31 cellular contexts compared by ENCODE assay signal in the genomic region with DNA sequence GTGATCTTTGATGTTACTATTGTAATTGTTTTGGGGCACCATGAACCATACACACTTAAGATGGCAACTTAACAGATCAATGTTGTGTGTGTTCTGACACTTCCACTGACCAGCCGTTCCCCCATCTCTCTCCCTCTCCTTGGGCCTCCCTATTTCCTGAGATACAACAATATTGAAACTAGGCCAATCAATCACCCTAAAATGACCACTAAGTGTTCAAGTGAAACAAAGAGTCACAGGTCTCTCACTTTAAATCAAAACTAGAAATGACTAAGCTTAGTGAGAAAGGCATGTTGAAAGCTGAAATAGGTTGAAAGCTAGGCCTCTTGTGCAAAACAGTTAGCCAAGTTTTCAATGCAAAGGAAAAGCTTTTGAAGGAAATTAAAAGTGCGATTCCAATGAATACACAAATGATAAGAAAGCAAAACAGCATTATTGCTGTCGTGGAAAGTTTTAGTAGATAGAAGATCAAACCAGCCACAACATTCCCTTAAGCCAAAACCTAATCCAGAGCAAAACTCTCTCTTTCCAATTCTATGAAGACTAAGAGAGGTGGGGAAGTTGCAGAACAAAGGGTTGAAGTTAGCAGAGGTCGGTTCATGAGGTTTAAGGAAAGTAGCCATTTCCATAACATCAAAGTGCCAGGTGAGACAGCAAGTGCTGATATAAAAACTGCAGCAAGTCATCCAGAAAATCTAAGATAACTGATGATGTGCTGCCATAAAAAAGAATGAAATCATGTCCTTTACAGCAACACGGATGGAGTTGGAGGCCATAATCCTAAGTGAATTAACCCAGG.
DNase-seq lines count a peak whose midpoint lies in the region; ATAC-seq, FAIRE-seq and TF ChIP-seq lines count a peak whose summit lies in the region.
"Had no signal": no experiment of that assay in that cellular context is flagged by ENCODE, and none has a peak within 500 bp of the region (broad histone marks: within the 10 kb centered on the region; RNA-seq: fewer than 3 reads in every experiment).

No MANE protein-coding gene starts in this region.

- H3K9me3 Mint-ChIP-seq in natural killer cell treated with Interleukin-12 subunit alpha and Interleukin-12 subunit beta and Interleukin-15 and Interleukin-18, amount 100 ng/mL, for 72 hours, result no peaks in the 10 kb centered on the region
- H3K9me3 Mint-ChIP-seq in natural killer cell, result no peaks in the 10 kb centered on the region
- no peaks in the 10 kb centered on the region for H3K9me3 Mint-ChIP-seq in activated naive CD4-positive, alpha-beta T cell treated with anti-CD3 and anti-CD28 coated beads, Interleukin-2, amount 10 ng/mL, durations not matched to agents 7 days and 5 days
- H3K9me3 Mint-ChIP-seq: CD4-positive, alpha-beta T cell; central memory CD8-positive, alpha-beta T cell; dendritic cell treated with granulocyte-macrophage colony-stimulating factor and Interleukin-4, amounts not matched to agents 40 ng/mL and 50 ng/mL, for 4 days; endodermal cell; T-helper 1 cell treated with Interleukin-12 subunit alpha and Interleukin-12 subunit beta and Interleukin-4 antibody, amounts not matched to agents 30 μg/mL and 1 μg/mL, for 36 hours had no signal

- peak overlapping the region; percentile 17 for H3K4me3 Mint-ChIP-seq in natural killer cell treated with Interleukin-12 subunit alpha and Interleukin-12 subunit beta and Interleukin-15 and Interleukin-18, amount 100 ng/mL, for 72 hours
- no peak overlapping the region for H3K4me3 Mint-ChIP-seq in natural killer cell
- H3K4me3 Mint-ChIP-seq in activated naive CD4-positive, alpha-beta T cell treated with anti-CD3 and anti-CD28 coated beads, Interleukin-2, amount 10 ng/mL, durations not matched to agents 7 days and 5 days, result no peak overlapping the region
- H3K4me3 Mint-ChIP-seq: activated CD8-positive, alpha-beta T cell treated with anti-CD3 and anti-CD28 coated beads, Interleukin-2, amount 10 ng/mL, durations not matched to agents 7 days and 5 days; CD4-positive, alpha-beta T cell; central memory CD8-positive, alpha-beta T cell; dendritic cell treated with granulocyte-macrophage colony-stimulating factor and Interleukin-4, amounts not matched to agents 40 ng/mL and 50 ng/mL, for 4 days; endodermal cell; stimulated activated naive B cell treated with anti-CD40 and anti-IgM and Interleukin-4, amounts not matched to agents 10 μg/mL and 1 μg/mL and 100 μg/mL, for 72 hours; T-helper 1 cell treated with Interleukin-12 subunit alpha and Interleukin-12 subunit beta and Interleukin-4 antibody, amounts not matched to agents 30 μg/mL and 1 μg/mL, for 36 hours had no signal

- H3K4me1 ChIP-seq in spleen (no peaks in the 10 kb centered on the region), kidney (ENCODE audit: control insufficient read depth in 1 of 2, insufficient read depth in 1 of 2, low read depth in 1 of 2, low read length in 2 of 2) (no peaks in the 10 kb centered on the region)
- H3K4me1 ChIP-seq: A549, right lobe of liver had no signal

- peak overlapping the region; percentile 1 to 4 for H3K27ac Mint-ChIP-seq in natural killer cell treated with Interleukin-12 subunit alpha and Interleukin-12 subunit beta and Interleukin-15 and Interleukin-18, amount 100 ng/mL, for 72 hours
- no peak overlapping the region for H3K27ac Mint-ChIP-seq in natural killer cell
- H3K27ac Mint-ChIP-seq in activated naive CD4-positive, alpha-beta T cell treated with anti-CD3 and anti-CD28 coated beads, Interleukin-2, amount 10 ng/mL, durations not matched to agents 7 days and 5 days, result no peak overlapping the region
- H3K27ac Mint-ChIP-seq: activated CD8-positive, alpha-beta T cell treated with anti-CD3 and anti-CD28 coated beads, Interleukin-2, amount 10 ng/mL, durations not matched to agents 7 days and 5 days; CD4-positive, alpha-beta T cell; dendritic cell treated with granulocyte-macrophage colony-stimulating factor and Interleukin-4, amounts not matched to agents 40 ng/mL and 50 ng/mL, for 4 days; endodermal cell; stimulated activated naive B cell treated with anti-CD40 and anti-IgM and Interleukin-4, amounts not matched to agents 10 μg/mL and 1 μg/mL and 100 μg/mL, for 72 hours; T-helper 1 cell treated with Interleukin-12 subunit alpha and Interleukin-12 subunit beta and Interleukin-4 antibody, amounts not matched to agents 30 μg/mL and 1 μg/mL, for 36 hours had no signal

- H3K27me3 ChIP-seq in spleen (replicated peaks in 1 of 7), result no peaks in the 10 kb centered on the region
- H3K27me3 ChIP-seq: heart left ventricle, right lobe of liver had no signal

- H3K36me3 ChIP-seq in spleen (no peaks in the 10 kb centered on the region), kidney (ENCODE audit: control insufficient read depth in 1 of 2, insufficient read depth in 2 of 2, low read length in 2 of 2) (no peaks in the 10 kb centered on the region)
- H3K36me3 ChIP-seq: heart left ventricle, right lobe of liver had no signal

- ATAC-seq in natural killer cell treated with Interleukin-12 subunit alpha and Interleukin-12 subunit beta and Interleukin-15 and Interleukin-18, amount 100 ng/mL, for 72 hours, result peak in 1 of 2 donors; percentile 62
- no peak for ATAC-seq in natural killer cell
- ATAC-seq in HG02885 (IDR thresholded peaks at IDR 0.05; ENCODE audit: poor library complexity, unreplicated experiment), result peak; percentile 62
- peak; percentile 88 for ATAC-seq in HG03439 (IDR thresholded peaks at IDR 0.05; ENCODE audit: unreplicated experiment)
- ATAC-seq: A549; activated CD4-positive, CD25-positive, alpha-beta regulatory T cell treated with anti-CD3 and anti-CD28 coated beads, Interleukin-2, amount 50 U/mL, for 24 hours; activated CD8-positive, alpha-beta T cell treated with anti-CD3 and anti-CD28 coated beads, Interleukin-2, amount 10 ng/mL, durations not matched to agents 7 days and 5 days; esophagus mucosa; heart left ventricle; left colon; right lobe of liver; stimulated activated naive B cell treated with anti-CD40 and anti-IgM and Interleukin-4, amounts not matched to agents 10 μg/mL and 1 μg/mL and 100 μg/mL, for 72 hours had no signal

- H3K9ac ChIP-seq in kidney (ENCODE audit: low read length in 2 of 2), result no peak overlapping the region

- H3K9me3 ChIP-seq in spleen (no peaks in the 10 kb centered on the region), kidney (ENCODE audit: control insufficient read depth in 1 of 2, low read length in 2 of 2) (no peaks in the 10 kb centered on the region)
- H3K9me3 ChIP-seq: A549, heart left ventricle, right lobe of liver had no signal

- peaks cover 0 to 14% of the 10 kb centered on the region in 2 donors for H3K27me3 Mint-ChIP-seq in natural killer cell treated with Interleukin-12 subunit alpha and Interleukin-12 subunit beta and Interleukin-15 and Interleukin-18, amount 100 ng/mL, for 72 hours
- peaks cover 14% of the 10 kb centered on the region in 2 donors for H3K27me3 Mint-ChIP-seq in natural killer cell (ENCODE audit: low read depth in 2 of 2)
- no peaks in the 10 kb centered on the region for H3K27me3 Mint-ChIP-seq in activated naive CD4-positive, alpha-beta T cell treated with anti-CD3 and anti-CD28 coated beads, Interleukin-2, amount 10 ng/mL, durations not matched to agents 7 days and 5 days
- H3K27me3 Mint-ChIP-seq: central memory CD8-positive, alpha-beta T cell; dendritic cell treated with granulocyte-macrophage colony-stimulating factor and Interleukin-4, amounts not matched to agents 40 ng/mL and 50 ng/mL, for 4 days had no signal

- no peaks in the 10 kb centered on the region for H3K36me3 Mint-ChIP-seq in natural killer cell treated with Interleukin-12 subunit alpha and Interleukin-12 subunit beta and Interleukin-15 and Interleukin-18, amount 100 ng/mL, for 72 hours
- no peaks in the 10 kb centered on the region for H3K36me3 Mint-ChIP-seq in natural killer cell
- H3K36me3 Mint-ChIP-seq in activated naive CD4-positive, alpha-beta T cell treated with anti-CD3 and anti-CD28 coated beads, Interleukin-2, amount 10 ng/mL, durations not matched to agents 7 days and 5 days, result no peaks in the 10 kb centered on the region
- H3K36me3 Mint-ChIP-seq: stimulated activated naive B cell treated with anti-CD40 and anti-IgM and Interleukin-4, amounts not matched to agents 10 μg/mL and 1 μg/mL and 100 μg/mL, for 72 hours had no signal

- WGBS in spleen, 5 donors, result 75 to 84% (median 81%) methylated on average over 5 of the region's 5 CpGs

- DNase-seq in natural killer cell treated with Interleukin-12 subunit alpha and Interleukin-12 subunit beta and Interleukin-15 and Interleukin-18, amount 100 ng/mL, for 72 hours (ENCODE audit: low spot score), result no peak
- DNase-seq in natural killer cell (no peak), hippocampal formation (lab: John Stamatoyannopoulos, UW) (no peak), spleen (no peak), kidney (no peak)
- no peak for DNase-seq in activated naive CD4-positive, alpha-beta T cell treated with anti-CD3 and anti-CD28 coated beads, Interleukin-2, amount 10 ng/mL, durations not matched to agents 7 days and 5 days
- DNase-seq: activated CD8-positive, alpha-beta T cell treated with anti-CD3 and anti-CD28 coated beads, Interleukin-2, amount 10 ng/mL, durations not matched to agents 7 days and 5 days; activated gamma-delta T cell; AML-193; CD4-positive, alpha-beta T cell; endodermal cell; foreskin fibroblast; heart left ventricle; left colon; NCI-H146; NCI-H2107; NCI-H446 treated with DMSO at 0.1 percent for 48 hours; posterior cingulate gyrus; right lobe of liver; stimulated activated CD4-positive, alpha-beta T cell treated with anti-CD3 and anti-CD28 coated beads, Interleukin-4, amount 100 ng/mL, for 4 hours; stimulated activated naive B cell treated with anti-CD40 and anti-IgM and Interleukin-4, amounts not matched to agents 10 μg/mL and 1 μg/mL and 100 μg/mL, for 72 hours had no signal

- intact Hi-C loops in natural killer cell (cut with micrococcal nuclease) (no loop called here), spleen (cut with DNase I; ENCODE audit: low total_unique reads) (no loop called here), kidney (cut with DNase I) (no loop called here)

- CTCF ChIA-PET in activated naive CD4-positive, alpha-beta T cell treated with anti-CD3 and anti-CD28 coated beads, Interleukin-2, amount 10 ng/mL, durations not matched to agents 7 days and 5 days (lab: Charles Lee), result interaction anchor here (0.6 kb wide), 1 partner anchor 173 kb away, joined by 3 read pairs; no protein-coding TSS in a partner anchor

- H3K4me3 ChIP-seq in spleen (no peak overlapping the region), kidney (ENCODE audit: low read length in 2 of 2) (no peak overlapping the region)
- H3K4me3 ChIP-seq: A549, heart left ventricle, right lobe of liver had no signal

- H3K27ac ChIP-seq in spleen (no peak overlapping the region), kidney (ENCODE audit: low read depth in 2 of 2, low read length in 2 of 2) (no peak overlapping the region)
- H3K27ac ChIP-seq: A549, heart left ventricle, right lobe of liver, RWPE1 had no signal

- no peak for TF ChIP-seq POLR2A in spleen (IDR thresholded peaks at IDR 0.05)

- no peak for FAIRE-seq in kidney (lab: Jason Lieb, UNC)
- FAIRE-seq: D721Med had no signal

- TF ChIP-seq CTCF in natural killer cell (IDR thresholded peaks at IDR 0.05) (no peak), spleen (IDR thresholded peaks at IDR 0.05 in 8 of 11, conservative IDR thresholded peaks at IDR 0.05 in 3 of 11) (no peak), kidney (IDR thresholded peaks at IDR 0.05; ENCODE audit: borderline replicate concordance, extremely low read depth, insufficient read depth) (no peak)

- peaks cover 6 to 9% of the 10 kb centered on the region in 2 donors for H3K4me1 Mint-ChIP-seq in natural killer cell treated with Interleukin-12 subunit alpha and Interleukin-12 subunit beta and Interleukin-15 and Interleukin-18, amount 100 ng/mL, for 72 hours (ENCODE audit: low read depth in 2 of 2)
- H3K4me1 Mint-ChIP-seq in natural killer cell, result no peaks in the 10 kb centered on the region
- H3K4me1 Mint-ChIP-seq in activated naive CD4-positive, alpha-beta T cell treated with anti-CD3 and anti-CD28 coated beads, Interleukin-2, amount 10 ng/mL, durations not matched to agents 7 days and 5 days, result no peaks in the 10 kb centered on the region
- H3K4me1 Mint-ChIP-seq: central memory CD8-positive, alpha-beta T cell; endodermal cell; stimulated activated naive B cell treated with anti-CD40 and anti-IgM and Interleukin-4, amounts not matched to agents 10 μg/mL and 1 μg/mL and 100 μg/mL, for 72 hours had no signal

Comparison
In these comparisons a context has a peak if more than half of its experiments do, and no peak if none do; other contexts are left out.
1. H3K27ac Mint-ChIP-seq: peak in natural killer cell treated with Interleukin-12 subunit alpha and Interleukin-12 subunit beta and Interleukin-15 and Interleukin-18, amount 100 ng/mL, for 72 hours (2 of 2); none in natural killer cell (0 of 2) and activated naive CD4-positive, alpha-beta T cell treated with anti-CD3 and anti-CD28 coated beads, Interleukin-2, amount 10 ng/mL, durations not matched to agents 7 days and 5 days (single experiment).
2. ATAC-seq: peak in HG02885 (single experiment) and HG03439 (single experiment); none in natural killer cell (0 of 3).